ENCODE assay signal across 15 cellular contexts in the genomic region with DNA sequence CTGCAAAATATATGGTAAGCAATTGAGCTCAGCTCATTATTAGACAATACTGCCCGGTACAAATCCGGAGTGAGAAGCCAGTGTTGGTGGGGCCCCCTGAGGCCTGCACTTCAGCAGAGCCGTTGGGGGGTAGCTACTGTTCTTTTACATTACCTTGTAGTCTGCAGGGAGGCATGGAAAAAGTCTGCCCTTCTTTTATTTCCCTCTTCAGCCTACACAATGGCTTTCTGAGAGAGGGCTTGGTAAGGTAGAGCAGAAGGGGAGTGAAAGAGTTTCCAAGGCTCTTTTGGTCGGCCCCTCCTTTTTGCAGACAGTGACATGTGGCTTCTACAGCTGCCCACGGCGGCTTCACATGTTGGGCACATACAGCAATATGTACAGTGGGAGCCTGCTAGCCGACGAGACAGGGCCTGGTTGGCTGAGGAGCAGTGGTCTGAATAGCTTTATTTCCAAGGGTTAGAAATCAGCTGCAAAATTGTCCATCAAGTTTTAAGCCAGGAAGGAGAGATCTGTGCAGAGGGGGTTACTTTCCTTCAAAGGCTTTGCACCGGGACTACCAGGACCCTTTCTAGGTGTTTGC. TPM values are rescaled to one million over a fixed set of nuclear protein-coding genes. Genes with fewer than 3 reads are reported as not detected.
A peak's percentile ranks its signal among the peaks of the same experiment; 100 is the strongest.
DNase-seq lines count a peak whose midpoint lies in the region; FAIRE-seq and TF ChIP-seq lines count a peak whose summit lies in the region.
"Had no signal": no experiment of that assay in that cellular context is flagged by ENCODE, and none has a peak within 500 bp of the region (broad histone marks: within the 10 kb centered on the region; RNA-seq: fewer than 3 reads in every experiment).

No MANE protein-coding gene starts in this region.

- no peak overlapping the region for H3K4ac ChIP-seq in mesendoderm (ENCODE audit: low read depth, low read length)

- H3K36me3 Mint-ChIP-seq in astrocyte (ENCODE audit: low read depth, unreplicated experiment), result peaks cover 10% of the 10 kb centered on the region
- peaks cover 3% of the 10 kb centered on the region for H3K36me3 Mint-ChIP-seq in activated naive CD4-positive, alpha-beta T cell treated with anti-CD3 and anti-CD28 coated beads for 36 hours (ENCODE audit: low read depth)

- H2AK5ac ChIP-seq in mesendoderm (ENCODE audit: low read length), result no peak overlapping the region

- no peak overlapping the region for H3K18ac ChIP-seq in mesendoderm (ENCODE audit: low read length)

- no peak overlapping the region for H2BK15ac ChIP-seq in mesendoderm (replicated peaks; ENCODE audit: low read depth)

- H3K27me3 ChIP-seq in mammary epithelial cell (ENCODE audit: insufficient read depth, low read length) (no peaks in the 10 kb centered on the region), breast epithelium (no peaks in the 10 kb centered on the region), astrocyte (ENCODE audit: insufficient read depth, low read length) (no peaks in the 10 kb centered on the region), mesendoderm (ENCODE audit: insufficient read depth, low read length, poor library complexity) (no peaks in the 10 kb centered on the region), transverse colon (no peaks in the 10 kb centered on the region)

- no peak for TF ChIP-seq EP300 in transverse colon (IDR thresholded peaks at IDR 0.05; ENCODE audit: low read depth)

- H3K9ac ChIP-seq in mammary epithelial cell (ENCODE audit: insufficient read depth, low read length) (no peak overlapping the region), astrocyte (ENCODE audit: low read length) (no peak overlapping the region), mesendoderm (ENCODE audit: low read length) (peak overlapping the region; percentile 8)

- H3K56ac ChIP-seq in mesendoderm (ENCODE audit: low read length), result no peak overlapping the region

- no peak overlapping the region for H2BK5ac ChIP-seq in mesendoderm (ENCODE audit: low read length)

- CTCF ChIA-PET in mammary epithelial cell (lab: Charles Lee; ENCODE audit: low non-redundant PET), result interaction anchor here (0.5 kb wide), 1 partner anchor 29 kb away, joined by 4 read pairs; no protein-coding TSS in a partner anchor
- CTCF ChIA-PET in activated naive CD4-positive, alpha-beta T cell treated with anti-CD3 and anti-CD28 coated beads for 36 hours (lab: Charles Lee), result interaction anchor here (1.2 to 19.2 kb wide), 7 partner anchors 11 to 53 kb away, joined by 4 to 448 read pairs (median 16); a partner anchor contains a TSS

- intact Hi-C loops in mammary epithelial cell (cut with micrococcal nuclease), result no loop called here
- intact Hi-C loops in breast epithelium (cut with DNase I; ENCODE audit: low total_unique reads), result no loop called here
- intact Hi-C loops in transverse colon (cut with DNase I; ENCODE audit: low total_unique reads), result loop anchor here (10.0 kb wide), 1 partner anchor 223 kb away; a partner anchor contains a TSS
- intact Hi-C loops in lower leg skin (cut with DNase I; ENCODE audit: low total_unique reads), result no loop called here
- intact Hi-C loops in activated naive CD4-positive, alpha-beta T cell treated with anti-CD3 and anti-CD28 coated beads for 36 hours (cut with micrococcal nuclease), result no loop called here

- H3K4me1 ChIP-seq in mammary epithelial cell (ENCODE audit: insufficient read depth, low read length) (peaks cover 50% of the 10 kb centered on the region), breast epithelium (peaks cover 4 to 5% of the 10 kb centered on the region in 2 donors), astrocyte (ENCODE audit: insufficient read depth, low read length) (peaks cover 42% of the 10 kb centered on the region), mesendoderm (ENCODE audit: control insufficient read depth, low read depth, low read length) (peaks cover 17% of the 10 kb centered on the region), transverse colon (peaks cover 16 to 72% (median 33%) of the 10 kb centered on the region in 4 donors)

- no peak overlapping the region for H3K4me3 ChIP-seq in mammary epithelial cell (replicated peaks in 1 of 3; ENCODE audit: insufficient read depth in 1 of 3, low read depth in 2 of 3, low read length in 3 of 3)
- H3K4me3 ChIP-seq in breast epithelium, result no peak overlapping the region
- H3K4me3 ChIP-seq in astrocyte (ENCODE audit: insufficient read depth, low read depth, low read length), result no peak overlapping the region
- no peak overlapping the region for H3K4me3 ChIP-seq in mesendoderm (ENCODE audit: low read length)
- H3K4me3 ChIP-seq in transverse colon, result peak overlapping the region in 1 of 4 donors; percentile 18
- H3K4me3 ChIP-seq in lower leg skin (ENCODE audit: low read depth, poor library complexity, severe bottlenecking), result no peak overlapping the region

- dilution Hi-C loops in mammary epithelial cell (cut with HindIII; ENCODE audit: low sequenced_read_pairs), result loop anchor here (5.0 kb wide), 3 partner anchors 40 to 85 kb away; no protein-coding TSS in a partner anchor

- no peaks in the 10 kb centered on the region for H3K9me3 Mint-ChIP-seq in astrocyte (ENCODE audit: unreplicated experiment)
- H3K9me3 Mint-ChIP-seq in activated naive CD4-positive, alpha-beta T cell treated with anti-CD3 and anti-CD28 coated beads for 36 hours, result no peaks in the 10 kb centered on the region
- H3K9me3 Mint-ChIP-seq: IgD-negative memory B cell had no signal

- no peaks in the 10 kb centered on the region for H3K79me1 ChIP-seq in mesendoderm (ENCODE audit: low read length)

- H4K5ac ChIP-seq in mesendoderm (ENCODE audit: low read length), result no peak overlapping the region

- no peaks in the 10 kb centered on the region for H3K27me3 Mint-ChIP-seq in astrocyte (ENCODE audit: low read depth, unreplicated experiment)
- H3K27me3 Mint-ChIP-seq in activated naive CD4-positive, alpha-beta T cell treated with anti-CD3 and anti-CD28 coated beads for 36 hours (ENCODE audit: low read depth), result no peaks in the 10 kb centered on the region
- H3K27me3 Mint-ChIP-seq: activated naive CD8-positive, alpha-beta T cell; IgD-negative memory B cell had no signal

- H4K8ac ChIP-seq in mesendoderm (ENCODE audit: low read depth, low read length), result no peak overlapping the region

- H3K9me3 ChIP-seq in mammary epithelial cell (replicated peaks; ENCODE audit: insufficient read depth, low read length) (no peaks in the 10 kb centered on the region), breast epithelium (no peaks in the 10 kb centered on the region), astrocyte (ENCODE audit: insufficient read depth, low read depth, low read length) (no peaks in the 10 kb centered on the region), transverse colon (no peaks in the 10 kb centered on the region)

- H3K27ac Mint-ChIP-seq in astrocyte (ENCODE audit: unreplicated experiment), result peak overlapping the region; percentile 94
- H3K27ac Mint-ChIP-seq in activated naive CD4-positive, alpha-beta T cell treated with anti-CD3 and anti-CD28 coated beads for 36 hours, result no peak overlapping the region
- H3K27ac Mint-ChIP-seq: activated naive CD8-positive, alpha-beta T cell had no signal

- TF ChIP-seq POLR2A in breast epithelium (IDR thresholded peaks at IDR 0.05) (no peak), transverse colon (IDR thresholded peaks at IDR 0.05) (no peak), lower leg skin (IDR thresholded peaks at IDR 0.05) (no peak)

- no peaks in the 10 kb centered on the region for H4K20me1 ChIP-seq in mammary epithelial cell (ENCODE audit: insufficient read depth, low read length)
- peaks cover 21% of the 10 kb centered on the region for H4K20me1 ChIP-seq in astrocyte (ENCODE audit: insufficient read depth, low read length)

- BruUV-seq in mammary epithelial cell (replicated peaks; lab: Mats Ljungman, UMichigan), result no TSS peak

- H3K23ac ChIP-seq in mesendoderm (ENCODE audit: low read length), result no peak overlapping the region

- DNase-seq in mammary epithelial cell (no peak), breast epithelium (ENCODE audit: low spot score in 2 of 2) (no peak), astrocyte (ENCODE audit: low read depth) (no peak), mesendoderm (no peak), transverse colon (no peak), urothelium cell line (ENCODE audit: low spot score) (no peak), lower leg skin (ENCODE audit: low spot score in 2 of 2) (no peak)
- no peak for DNase-seq in activated naive CD4-positive, alpha-beta T cell treated with anti-CD3 and anti-CD28 coated beads for 36 hours
- DNase-seq: DMS53, foreskin fibroblast, NCI-H1436, SHP77 treated with DMSO at 0.1 percent for 48 hours had no signal

- H3K4me1 Mint-ChIP-seq in astrocyte (ENCODE audit: low read depth, unreplicated experiment), result peaks cover 60% of the 10 kb centered on the region
- H3K4me1 Mint-ChIP-seq in activated naive CD4-positive, alpha-beta T cell treated with anti-CD3 and anti-CD28 coated beads for 36 hours (ENCODE audit: low read depth), result peaks cover 18% of the 10 kb centered on the region

- peak overlapping the region; percentile 69 for H3K4me2 ChIP-seq in mammary epithelial cell (ENCODE audit: insufficient read depth, low read depth, low read length)
- peak overlapping the region; percentile 23 for H3K4me2 ChIP-seq in astrocyte (ENCODE audit: low read length)
- no peak overlapping the region for H3K4me2 ChIP-seq in mesendoderm (ENCODE audit: low read length)

- peaks cover 31% of the 10 kb centered on the region for H3K79me2 ChIP-seq in mammary epithelial cell (ENCODE audit: insufficient read depth, low read length)
- H3K79me2 ChIP-seq in astrocyte (ENCODE audit: insufficient read depth, low read length), result peaks cover 25% of the 10 kb centered on the region
- no peaks in the 10 kb centered on the region for H3K79me2 ChIP-seq in mesendoderm (ENCODE audit: control insufficient read depth, insufficient read depth, low read length)

- no peak for FAIRE-seq in astrocyte (lab: Jason Lieb, UNC)
- FAIRE-seq in urothelium cell line (lab: Jason Lieb, UNC), result no peak

- in situ Hi-C loops in mammary epithelial cell (cut with MboI; ENCODE audit: low sequenced_read_pairs in 2 of 2), result no loop called here
- in situ Hi-C loops in transverse colon (cut with MboI; ENCODE audit: low pct_ligation_motif_present in 1 of 4, low pct_unique_long_range_greater_than_20kb in 1 of 4, low sequenced_read_pairs in 3 of 4), result no loop called here

- TF ChIP-seq CTCF in mammary epithelial cell (conservative IDR thresholded peaks at IDR 0.05 in 1 of 2, IDR thresholded peaks at IDR 0.05 in 1 of 2; ENCODE audit: extremely low read depth in 1 of 2, insufficient read depth in 1 of 2, low read depth in 1 of 2, low read length in 2 of 2) (no peak), breast epithelium (IDR thresholded peaks at IDR 0.05) (no peak), astrocyte (IDR thresholded peaks at IDR 0.05; ENCODE audit: insufficient read depth, low read depth, low read length) (no peak), transverse colon (IDR thresholded peaks at IDR 0.05) (no peak), lower leg skin (IDR thresholded peaks at IDR 0.05) (no peak)

- H3K36me3 ChIP-seq in mammary epithelial cell (ENCODE audit: insufficient read depth, low read length) (no peaks in the 10 kb centered on the region), breast epithelium (no peaks in the 10 kb centered on the region), astrocyte (ENCODE audit: insufficient read depth, low read length) (peaks cover 6% of the 10 kb centered on the region), mesendoderm (ENCODE audit: control insufficient read depth, insufficient read depth, low read length) (no peaks in the 10 kb centered on the region), transverse colon (no peaks in the 10 kb centered on the region)

- no peak overlapping the region for H2BK120ac ChIP-seq in mesendoderm (ENCODE audit: low read depth, low read length)

- H2AFZ ChIP-seq in mammary epithelial cell (ENCODE audit: low read depth, low read length) (no peak overlapping the region), astrocyte (ENCODE audit: low read depth, low read length) (no peak overlapping the region)

- 97% methylated on average over 9 of the region's 9 CpGs for WGBS in mammary epithelial cell (ENCODE audit: low coverage, missing lambda C conversion rate)
- WGBS in mesendoderm (ENCODE audit: extremely low coverage, insufficient coverage, low lambda C conversion rate), result no CpG with 5 or more reads among the region's 9 CpGs
- 70% methylated on average over 9 of the region's 9 CpGs; no CpG with 5 or more reads in 1 of the 2 donors for WGBS in transverse colon (ENCODE audit: low coverage in 1 of 2), 2 donors
- 84 to 88% methylated on average over 9 of the region's 9 CpGs for WGBS in lower leg skin, 2 donors

- H3K27ac ChIP-seq in mammary epithelial cell (ENCODE audit: insufficient read depth, low read depth, low read length), result peak overlapping the region; percentile 15
- no peak overlapping the region for H3K27ac ChIP-seq in breast epithelium
- no peak overlapping the region for H3K27ac ChIP-seq in astrocyte (ENCODE audit: low read depth, low read length)
- H3K27ac ChIP-seq in mesendoderm (ENCODE audit: low read depth, low read length), result no peak overlapping the region
- H3K27ac ChIP-seq in transverse colon, result peak overlapping the region; percentile 95 to 98 (median 96)

- H3K4me3 Mint-ChIP-seq in astrocyte (ENCODE audit: unreplicated experiment), result peak overlapping the region; percentile 91
- H3K4me3 Mint-ChIP-seq in activated naive CD4-positive, alpha-beta T cell treated with anti-CD3 and anti-CD28 coated beads for 36 hours, result no peak overlapping the region
- H3K4me3 Mint-ChIP-seq: activated naive CD8-positive, alpha-beta T cell had no signal

RNA-seq across cellular contexts. Expression of a gene that starts 3.9 kb away (rescaled TPM):
- total RNA-seq in mammary epithelial cell, result 10 to 100 TPM; 25.5 to 28.0 TPM
- 10.9 TPM for polyA plus RNA-seq in mammary epithelial cell
- 40.5 TPM for polyA minus RNA-seq in mammary epithelial cell
- total RNA-seq in breast epithelium, result 10 to 100 TPM in 2 of 3 donors, 1 to 10 TPM in 1; 5.1 to 17.3 (median 12.5) TPM
- 39.2 and 41.2 TPM in 2 replicates for total RNA-seq in astrocyte
- 17.9 TPM for polyA plus RNA-seq in mesendoderm (2013, experiment 1 of 2)
- polyA plus RNA-seq in mesendoderm (2013, experiment 2 of 2), result 17.4 TPM
- total RNA-seq in transverse colon, result 10 to 100 TPM; 14.5 to 62.1 (median 19.4) TPM
- total RNA-seq in lower leg skin, result 10 to 100 TPM in 2 of 4 donors, 1 to 10 TPM in 2; 6.8 to 13.8 (median 10.0) TPM
- 1 to 10 TPM; 4.9 to 6.5 TPM for total RNA-seq in activated naive CD4-positive, alpha-beta T cell treated with anti-CD3 and anti-CD28 coated beads for 36 hours

RNA-seq across cellular contexts. Expression of a gene that starts 13.3 kb away (rescaled TPM):
- total RNA-seq in mammary epithelial cell, result 100 to 1,000 TPM in 1 of 2 donors, 10 to 100 TPM in 1; 67.3 to 164 TPM
- polyA plus RNA-seq in mammary epithelial cell, result 7.4 TPM
- polyA minus RNA-seq in mammary epithelial cell, result 99.0 TPM
- 10 to 100 TPM in 1 of 3 donors, 1 to 10 TPM in 2; 4.0 to 14.1 (median 9.4) TPM for total RNA-seq in breast epithelium
- 9.8 and 10.1 TPM in 2 replicates for total RNA-seq in astrocyte
- polyA plus RNA-seq in mesendoderm (2013, experiment 1 of 2), result 0.44 TPM
- polyA plus RNA-seq in mesendoderm (2013, experiment 2 of 2), result 0.29 TPM
- 10 to 100 TPM; 22.0 to 49.4 (median 36.9) TPM for total RNA-seq in transverse colon
- total RNA-seq in lower leg skin, result 10 to 100 TPM; 17.4 to 28.6 (median 24.7) TPM
- 1 to 10 TPM; 1.9 to 2.2 TPM for total RNA-seq in activated naive CD4-positive, alpha-beta T cell treated with anti-CD3 and anti-CD28 coated beads for 36 hours

RNA-seq across cellular contexts. Expression of a gene that starts 19.7 kb away (rescaled TPM):
- total RNA-seq in mammary epithelial cell (1 to 10 TPM in 1 of 2 donors, under 1 TPM in 1; 0.67 to 1.4 TPM), breast epithelium (10 to 100 TPM in 2 of 3 donors, 1 to 10 TPM in 1; 4.3 to 17.9 (median 13.6) TPM), astrocyte (1.7 and 3.7 TPM in 2 replicates), transverse colon (100 to 1,000 TPM in 1 of 4 donors, 10 to 100 TPM in 2, 1 to 10 TPM in 1; 5.5 to 143 (median 12.0) TPM), lower leg skin (1 to 10 TPM in 3 of 4 donors, under 1 TPM in 1; 0.88 to 4.2 (median 2.3) TPM)
- polyA plus RNA-seq in mammary epithelial cell, result 0.97 TPM
- polyA minus RNA-seq in mammary epithelial cell, result not detected
- 7.6 TPM for polyA plus RNA-seq in mesendoderm (2013, experiment 1 of 2)
- polyA plus RNA-seq in mesendoderm (2013, experiment 2 of 2), result 7.0 TPM
- 10 to 100 TPM; 55.0 to 56.7 TPM for total RNA-seq in activated naive CD4-positive, alpha-beta T cell treated with anti-CD3 and anti-CD28 coated beads for 36 hours
- total RNA-seq: dermis microvascular lymphatic vessel endothelial cell had no signal

RNA-seq across cellular contexts. Expression of a gene that starts 23.4 kb away (rescaled TPM):
- total RNA-seq in mammary epithelial cell, result not detected
- polyA plus RNA-seq in mammary epithelial cell, result not detected
- not detected for polyA minus RNA-seq in mammary epithelial cell
- 1 to 10 TPM in 2 of 3 donors, not detected in 1; 7.0 to 8.5 TPM for total RNA-seq in breast epithelium
- total RNA-seq in astrocyte, result not detected in 2 replicates
- polyA plus RNA-seq in mesendoderm (2013, experiment 1 of 2), result not detected
- not detected for polyA plus RNA-seq in mesendoderm (2013, experiment 2 of 2)
- 1,000 to 10,000 TPM; 2,387 to 4,992 (median 3,189) TPM for total RNA-seq in transverse colon
- total RNA-seq in lower leg skin, result 1 to 10 TPM in 1 of 4 donors, not detected in 3; 3.1 TPM
- total RNA-seq in activated naive CD4-positive, alpha-beta T cell treated with anti-CD3 and anti-CD28 coated beads for 36 hours, result not detected
- total RNA-seq: dermis microvascular lymphatic vessel endothelial cell had no signal
- polyA plus RNA-seq: IgD-negative memory B cell had no signal

RNA-seq across cellular contexts. Expression of a gene that starts 30.6 kb away (rescaled TPM):
- total RNA-seq in mammary epithelial cell (1 to 10 TPM in 1 of 2 donors, under 1 TPM in 1; under 0.01 to 1.6 TPM), breast epithelium (under 1 TPM; under 0.01 to 0.88 (median under 0.01) TPM), astrocyte (1.5 and 3.7 TPM in 2 replicates), transverse colon (10 to 100 TPM in 2 of 4 donors, 1 to 10 TPM in 2; 8.6 to 12.9 (median 10.9) TPM), lower leg skin (under 1 TPM in 3 of 4 donors, not detected in 1; 0.05 to 0.08 (median 0.06) TPM)
- polyA plus RNA-seq in mammary epithelial cell, result 0.54 TPM
- polyA minus RNA-seq in mammary epithelial cell, result 0.47 TPM
- polyA plus RNA-seq in mesendoderm (2013, experiment 1 of 2), result 1.6 TPM
- 1.1 TPM for polyA plus RNA-seq in mesendoderm (2013, experiment 2 of 2)
- under 1 TPM in 1 of 2 experiments, not detected in 1; 0.02 TPM for total RNA-seq in activated naive CD4-positive, alpha-beta T cell treated with anti-CD3 and anti-CD28 coated beads for 36 hours

Comparison
In these comparisons a context has a peak if more than half of its experiments do, and no peak if none do; other contexts are left out.
1. H3K27ac ChIP-seq: peak in mammary epithelial cell (single experiment) and transverse colon (4 of 4); none in breast epithelium (0 of 2), astrocyte (single experiment) and mesendoderm (single experiment).